Comparison of ENCODE assay signal across 22 cellular contexts in genomic region chr3:60366491-60366890, GRCh38.
DNase-seq lines count a peak whose midpoint lies in the region; ATAC-seq, FAIRE-seq and TF ChIP-seq lines count a peak whose summit lies in the region.
"Had no signal": no experiment of that assay in that cellular context is flagged by ENCODE, and none has a peak within 500 bp of the region (broad histone marks: within the 10 kb centered on the region; RNA-seq: fewer than 3 reads in every experiment).

No MANE protein-coding gene starts in this region.

- no peak overlapping the region for H3K9ac ChIP-seq in astrocyte (ENCODE audit: low read length)
- no peak overlapping the region for H3K9ac ChIP-seq in colonic mucosa (ENCODE audit: low read depth in 2 of 2, low read length in 2 of 2)
- H3K9ac ChIP-seq: GM23248 had no signal

- TF ChIP-seq CTCF in astrocyte (IDR thresholded peaks at IDR 0.05; ENCODE audit: insufficient read depth, low read depth, low read length), result no peak
- no peak for TF ChIP-seq CTCF in astrocyte of the spinal cord (IDR thresholded peaks at IDR 0.05; ENCODE audit: low read depth, low read length)
- TF ChIP-seq CTCF in colonic mucosa (IDR thresholded peaks at IDR 0.05), result no peak
- TF ChIP-seq CTCF in stomach (IDR thresholded peaks at IDR 0.05), result no peak

- H3K9me3 Mint-ChIP-seq in activated naive CD8-positive, alpha-beta T cell (ENCODE audit: low read depth), result peaks cover 8% of the 10 kb centered on the region
- no peaks in the 10 kb centered on the region for H3K9me3 Mint-ChIP-seq in activated naive CD8-positive, alpha-beta T cell treated with anti-CD3 and anti-CD28 coated beads, Interleukin-2, amount 50 U/mL, for 24 hours
- H3K9me3 Mint-ChIP-seq in astrocyte (ENCODE audit: unreplicated experiment), result no peaks in the 10 kb centered on the region

- WGBS in stomach, 5 donors, result 85 to 98% (median 93%) methylated on average over 2 of the region's 2 CpGs

- no peaks in the 10 kb centered on the region for H3K79me2 ChIP-seq in astrocyte (ENCODE audit: insufficient read depth, low read length)

- peak overlapping the region; percentile 23 for H3K27ac Mint-ChIP-seq in activated naive CD8-positive, alpha-beta T cell
- no peak overlapping the region for H3K27ac Mint-ChIP-seq in activated naive CD8-positive, alpha-beta T cell treated with anti-CD3 and anti-CD28 coated beads, Interleukin-2, amount 50 U/mL, for 24 hours
- H3K27ac Mint-ChIP-seq in astrocyte (ENCODE audit: unreplicated experiment), result peak overlapping the region; percentile 28
- H3K27ac Mint-ChIP-seq: CD8-positive, alpha-beta memory T cell had no signal

- no peak for DNase-seq in activated naive CD8-positive, alpha-beta T cell treated with anti-CD3 and anti-CD28 coated beads, Interleukin-2, amount 50 U/mL, for 24 hours
- peak; percentile 33 for DNase-seq in astrocyte (ENCODE audit: low read depth)
- DNase-seq in astrocyte of the spinal cord (ENCODE audit: low read depth, low spot score), result peak; percentile 34
- peak; percentile 23 for DNase-seq in non-pigmented ciliary epithelial cell (ENCODE audit: low read depth)
- DNase-seq in colonic mucosa, result no peak
- DNase-seq in stomach, result no peak
- DNase-seq: ACHN; BE2C; C1 segment of cervical spinal cord; Caco-2; CD4-positive, CD25-positive, alpha-beta regulatory T cell; CD8-positive, alpha-beta memory T cell; DMS153; DMS79; GDM1; GM23248 had no signal

- H2AFZ ChIP-seq in astrocyte (ENCODE audit: low read depth, low read length), result no peak overlapping the region
- H2AFZ ChIP-seq: GM23248 had no signal

- in situ Hi-C loops in astrocyte of the spinal cord (cut with HindIII; ENCODE audit: low sequenced_read_pairs), result no loop called here

- intact Hi-C loops in colonic mucosa (cut with DNase I) (no loop called here), stomach (cut with DNase I; ENCODE audit: low total_unique reads) (no loop called here)

- no peak for FAIRE-seq in astrocyte (lab: Jason Lieb, UNC)
- FAIRE-seq: A204.1, GM12892, GM18507 had no signal

- TF ChIP-seq POLR2A in stomach (IDR thresholded peaks at IDR 0.05), result no peak

- ATAC-seq in activated naive CD8-positive, alpha-beta T cell treated with anti-CD3 and anti-CD28 coated beads, Interleukin-2, amount 50 U/mL, for 24 hours, result no peak
- ATAC-seq in HG03095 (IDR thresholded peaks at IDR 0.05; ENCODE audit: unreplicated experiment), result no peak

- H3K36me3 ChIP-seq in astrocyte (ENCODE audit: insufficient read depth, low read length) (no peaks in the 10 kb centered on the region), colonic mucosa (no peaks in the 10 kb centered on the region), stomach (no peaks in the 10 kb centered on the region)
- H3K36me3 ChIP-seq: BE2C, HAP-1 had no signal

- H3K4me3 Mint-ChIP-seq in activated naive CD8-positive, alpha-beta T cell, result no peak overlapping the region
- no peak overlapping the region for H3K4me3 Mint-ChIP-seq in activated naive CD8-positive, alpha-beta T cell treated with anti-CD3 and anti-CD28 coated beads, Interleukin-2, amount 50 U/mL, for 24 hours
- no peak overlapping the region for H3K4me3 Mint-ChIP-seq in astrocyte (ENCODE audit: unreplicated experiment)
- H3K4me3 Mint-ChIP-seq: CD4-positive, CD25-positive, alpha-beta regulatory T cell; CD8-positive, alpha-beta memory T cell had no signal

- no peaks in the 10 kb centered on the region for H3K27me3 Mint-ChIP-seq in activated naive CD8-positive, alpha-beta T cell
- H3K27me3 Mint-ChIP-seq in activated naive CD8-positive, alpha-beta T cell treated with anti-CD3 and anti-CD28 coated beads, Interleukin-2, amount 50 U/mL, for 24 hours, result no peaks in the 10 kb centered on the region
- no peaks in the 10 kb centered on the region for H3K27me3 Mint-ChIP-seq in astrocyte (ENCODE audit: low read depth, unreplicated experiment)

- H3K27me3 ChIP-seq in astrocyte (ENCODE audit: insufficient read depth, low read length) (no peaks in the 10 kb centered on the region), colonic mucosa (no peaks in the 10 kb centered on the region), stomach (no peaks in the 10 kb centered on the region)
- H3K27me3 ChIP-seq: BE2C had no signal

- H3K4me1 ChIP-seq in astrocyte (ENCODE audit: insufficient read depth, low read length) (peaks cover 10% of the 10 kb centered on the region), colonic mucosa (no peaks in the 10 kb centered on the region), stomach (no peaks in the 10 kb centered on the region)
- H3K4me1 ChIP-seq: BE2C, Caco-2 had no signal

- H4K20me1 ChIP-seq in astrocyte (ENCODE audit: insufficient read depth, low read length), result no peaks in the 10 kb centered on the region

- H3K4me1 Mint-ChIP-seq in activated naive CD8-positive, alpha-beta T cell (ENCODE audit: low read depth), result peaks cover 26% of the 10 kb centered on the region
- H3K4me1 Mint-ChIP-seq in activated naive CD8-positive, alpha-beta T cell treated with anti-CD3 and anti-CD28 coated beads, Interleukin-2, amount 50 U/mL, for 24 hours, result peaks cover 31% of the 10 kb centered on the region
- H3K4me1 Mint-ChIP-seq in astrocyte (ENCODE audit: low read depth, unreplicated experiment), result peaks cover 12% of the 10 kb centered on the region
- H3K4me1 Mint-ChIP-seq: CD8-positive, alpha-beta memory T cell had no signal

- no peak for TF ChIP-seq EP300 in stomach (IDR thresholded peaks at IDR 0.05)

- H3K4me3 ChIP-seq in astrocyte (ENCODE audit: insufficient read depth, low read depth, low read length), result no peak overlapping the region
- no peak overlapping the region for H3K4me3 ChIP-seq in astrocyte of the spinal cord (ENCODE audit: low read depth, low read length)
- H3K4me3 ChIP-seq in colonic mucosa, result no peak overlapping the region
- H3K4me3 ChIP-seq in stomach, result no peak overlapping the region
- H3K4me3 ChIP-seq: GM23248, HAP-1 had no signal

- H3K27ac ChIP-seq in astrocyte (ENCODE audit: low read depth, low read length) (peak overlapping the region; percentile 3), colonic mucosa (no peak overlapping the region), stomach (no peak overlapping the region)
- H3K27ac ChIP-seq: GM23248 had no signal

- peaks cover 11% of the 10 kb centered on the region for H3K36me3 Mint-ChIP-seq in activated naive CD8-positive, alpha-beta T cell
- peaks cover 2% of the 10 kb centered on the region for H3K36me3 Mint-ChIP-seq in activated naive CD8-positive, alpha-beta T cell treated with anti-CD3 and anti-CD28 coated beads, Interleukin-2, amount 50 U/mL, for 24 hours (ENCODE audit: low read depth)
- H3K36me3 Mint-ChIP-seq in astrocyte (ENCODE audit: low read depth, unreplicated experiment), result no peaks in the 10 kb centered on the region
- H3K36me3 Mint-ChIP-seq: CD4-positive, CD25-positive, alpha-beta regulatory T cell; CD8-positive, alpha-beta memory T cell had no signal

- H3K9me3 ChIP-seq in astrocyte (ENCODE audit: insufficient read depth, low read depth, low read length), result no peaks in the 10 kb centered on the region
- no peaks in the 10 kb centered on the region for H3K9me3 ChIP-seq in colonic mucosa
- peaks cover 0 to 7% (median 0%) of the 10 kb centered on the region in 4 donors for H3K9me3 ChIP-seq in stomach
- H3K9me3 ChIP-seq: BE2C, Caco-2, HAP-1 had no signal

- peak overlapping the region; percentile 3 for H3K4me2 ChIP-seq in astrocyte (ENCODE audit: low read length)

Comparison
In these comparisons a context has a peak if more than half of its experiments do, and no peak if none do; other contexts are left out.
1. DNase-seq: peak in astrocyte (single experiment), astrocyte of the spinal cord (single experiment) and non-pigmented ciliary epithelial cell (single experiment); none in activated naive CD8-positive, alpha-beta T cell treated with anti-CD3 and anti-CD28 coated beads, Interleukin-2, amount 50 U/mL, for 24 hours (single experiment), colonic mucosa (single experiment) and stomach (single experiment).